ENCODE assay signal across 1 cellular context in genomic region chr20:44738779-44739477, GRCh38.
TF ChIP-seq lines count a peak whose summit lies in the region.

No MANE protein-coding gene starts in this region.

TF ChIP-seq in K562, 482 proteins besides CTCF, POLR2A, EP300 and RAD21 (continued from another document):
- no peak for TF ChIP-seq HSF4 (CRISPR knock-in tag; IDR thresholded peaks at IDR 0.05; ENCODE audit: borderline replicate concordance)
- peak; percentile 78 for TF ChIP-seq FOS (IDR thresholded peaks at IDR 0.05; ENCODE audit: extremely low read depth, insufficient read length)
- peak in 1 of 2 experiments; percentile 84 for TF ChIP-seq AFF1 (IDR thresholded peaks at IDR 0.05; ENCODE audit: low read depth in 1 of 2, partially characterized antibody in 2 of 2)
- TF ChIP-seq TCF7L2 (IDR thresholded peaks at IDR 0.05; ENCODE audit: low read depth, low read length) = no peak
- peak; percentile 86; the same call in 1 of the 2 replicates for TF ChIP-seq TOE1 (IDR thresholded peaks at IDR 0.05; ENCODE audit: borderline replicate concordance)
- TF ChIP-seq TOE1 (CRISPR knock-in tag; IDR thresholded peaks at IDR 0.05; ENCODE audit: borderline replicate concordance, low read depth) = no peak
- peak; percentile 67 for TF ChIP-seq MYC (IDR thresholded peaks at IDR 0.05; ENCODE audit: low read depth, low read length)
- TF ChIP-seq MYC (CRISPR knock-in tag; IDR thresholded peaks at IDR 0.05; ENCODE audit: borderline replicate concordance, low read depth) = no peak
- peak; percentile 33; the same call in 1 of the 2 replicates for TF ChIP-seq GABPA (tag; conservative IDR thresholded peaks at IDR 0.05; ENCODE audit: low read depth)
- no peak for TF ChIP-seq MBD1 (CRISPR knock-in tag; IDR thresholded peaks at IDR 0.05)
